ENCODE assay signal across 1 cellular context in the genomic region with DNA sequence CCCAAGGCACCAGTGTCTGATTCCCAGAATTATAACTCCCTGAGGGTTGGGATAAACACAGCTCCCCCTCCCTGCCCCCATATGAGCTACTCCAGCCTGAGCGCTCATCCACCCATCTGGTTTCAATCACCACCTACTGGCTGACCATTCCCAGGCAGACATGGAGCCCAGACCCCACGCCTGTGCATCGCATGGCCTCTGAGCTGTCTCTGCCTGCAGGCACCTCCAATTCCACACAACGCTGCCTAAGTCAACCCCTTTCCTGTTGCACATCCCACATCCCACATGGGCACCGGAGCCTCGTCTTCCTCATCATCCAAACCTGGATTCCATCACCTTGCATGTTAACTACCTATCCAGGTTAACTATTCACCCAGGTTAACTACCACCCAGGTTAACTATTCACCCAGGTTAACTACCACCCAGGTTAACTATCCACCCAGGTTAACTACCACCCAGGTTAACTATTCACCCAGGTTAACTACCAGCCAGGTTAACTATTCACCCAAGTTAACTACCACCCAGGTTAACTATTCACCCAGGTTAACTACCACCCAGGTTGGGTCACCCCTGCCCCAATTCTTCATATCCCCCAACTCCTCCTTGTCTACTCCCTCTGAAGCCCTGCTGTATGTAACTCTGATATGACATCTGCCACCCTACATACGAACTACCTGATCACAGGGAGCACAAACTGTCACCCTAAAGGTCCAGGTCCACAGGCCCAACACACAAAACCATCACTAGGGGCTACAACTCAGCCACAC.
TF ChIP-seq lines count a peak whose summit lies in the region.

No MANE protein-coding gene starts in this region.

TF ChIP-seq in H1, 55 proteins besides CTCF, POLR2A, EP300 and RAD21 (continued from another document):
- TF ChIP-seq HDAC6 (IDR thresholded peaks at IDR 0.05; ENCODE audit: low read depth, low read length), result no peak
